11 cellular contexts compared by ENCODE assay signal in genomic region chr1:163874070-163874469, GRCh38.
DNase-seq lines count a peak whose midpoint lies in the region; ATAC-seq and TF ChIP-seq lines count a peak whose summit lies in the region.
"Had no signal": no experiment of that assay in that cellular context is flagged by ENCODE, and none has a peak within 500 bp of the region (broad histone marks: within the 10 kb centered on the region; RNA-seq: fewer than 3 reads in every experiment).

No MANE protein-coding gene starts in this region.

- H3K9me3 Mint-ChIP-seq in endothelial cell (ENCODE audit: unreplicated experiment) (no peaks in the 10 kb centered on the region), progenitor cell of endocrine pancreas (ENCODE audit: low read depth) (peaks cover 3% of the 10 kb centered on the region), immature natural killer cell (peaks cover 0 to 5% (median 3%) of the 10 kb centered on the region in 6 donors)

- H3K36me3 Mint-ChIP-seq in endothelial cell (ENCODE audit: low read depth, unreplicated experiment) (no peaks in the 10 kb centered on the region), progenitor cell of endocrine pancreas (ENCODE audit: insufficient read depth) (no peaks in the 10 kb centered on the region), immature natural killer cell (no peaks in the 10 kb centered on the region)
- H3K36me3 Mint-ChIP-seq: activated naive CD8-positive, alpha-beta T cell treated with anti-CD3 and anti-CD28 coated beads, Interleukin-2, amount 10 ng/mL, durations not matched to agents 7 days and 5 days had no signal

- H3K4me3 Mint-ChIP-seq in endothelial cell (ENCODE audit: unreplicated experiment) (no peak overlapping the region), progenitor cell of endocrine pancreas (ENCODE audit: low read depth) (no peak overlapping the region), immature natural killer cell (no peak overlapping the region)
- H3K4me3 Mint-ChIP-seq: activated naive CD8-positive, alpha-beta T cell treated with anti-CD3 and anti-CD28 coated beads, Interleukin-2, amount 10 ng/mL, durations not matched to agents 7 days and 5 days had no signal

- TF ChIP-seq CTCF in endothelial cell (IDR thresholded peaks at IDR 0.05; ENCODE audit: unreplicated experiment), result peak; percentile 61
- peak; percentile 41 for TF ChIP-seq CTCF in progenitor cell of endocrine pancreas (IDR thresholded peaks at IDR 0.05; ENCODE audit: unreplicated experiment)

- no peak for ATAC-seq in GM18907 (IDR thresholded peaks at IDR 0.05; ENCODE audit: unreplicated experiment)
- ATAC-seq: A549 had no signal

- H3K4me1 Mint-ChIP-seq in endothelial cell (ENCODE audit: unreplicated experiment), result peaks cover 24% of the 10 kb centered on the region
- H3K4me1 Mint-ChIP-seq in progenitor cell of endocrine pancreas (ENCODE audit: low read depth), result peaks cover 22% of the 10 kb centered on the region
- no peaks in the 10 kb centered on the region for H3K4me1 Mint-ChIP-seq in immature natural killer cell
- H3K4me1 Mint-ChIP-seq: activated naive CD8-positive, alpha-beta T cell treated with anti-CD3 and anti-CD28 coated beads, Interleukin-2, amount 10 ng/mL, durations not matched to agents 7 days and 5 days had no signal

- H3K27me3 Mint-ChIP-seq in endothelial cell (ENCODE audit: unreplicated experiment), result no peaks in the 10 kb centered on the region
- no peaks in the 10 kb centered on the region for H3K27me3 Mint-ChIP-seq in progenitor cell of endocrine pancreas
- H3K27me3 Mint-ChIP-seq in immature natural killer cell (ENCODE audit: low read depth in 3 of 3), result peaks cover 0 to 4% (median 1%) of the 10 kb centered on the region in 3 donors
- H3K27me3 Mint-ChIP-seq: activated naive CD8-positive, alpha-beta T cell treated with anti-CD3 and anti-CD28 coated beads, Interleukin-2, amount 10 ng/mL, durations not matched to agents 7 days and 5 days had no signal

- peak; percentile 48 for DNase-seq in NCI-H82 (lab: John Stamatoyannopoulos, UW)
- no peak for DNase-seq in NCI-H82 treated with DMSO at 0.1 percent for 48 hours (lab: John Stamatoyannopoulos, UW; ENCODE audit: unreplicated experiment)
- peak; percentile 33 for DNase-seq in NCI-H146 treated with DMSO at 0.1 percent for 48 hours (lab: John Stamatoyannopoulos, UW; ENCODE audit: unreplicated experiment)
- no peak for DNase-seq in endothelial cell (ENCODE audit: low spot score)
- DNase-seq in progenitor cell of endocrine pancreas (ENCODE audit: low spot score, unreplicated experiment), result no peak
- no peak for DNase-seq in COLO829 (ENCODE audit: low spot score)
- no peak for DNase-seq in immature natural killer cell
- DNase-seq: activated naive CD8-positive, alpha-beta T cell treated with anti-CD3 and anti-CD28 coated beads, Interleukin-2, amount 10 ng/mL, durations not matched to agents 7 days and 5 days; effector CD4-positive, alpha-beta T cell had no signal

- H3K27ac Mint-ChIP-seq in endothelial cell (ENCODE audit: unreplicated experiment) (no peak overlapping the region), progenitor cell of endocrine pancreas (no peak overlapping the region), immature natural killer cell (no peak overlapping the region)
- H3K27ac Mint-ChIP-seq: activated naive CD8-positive, alpha-beta T cell treated with anti-CD3 and anti-CD28 coated beads, Interleukin-2, amount 10 ng/mL, durations not matched to agents 7 days and 5 days had no signal

Comparison
In these comparisons a context has a peak if more than half of its experiments do, and no peak if none do; other contexts are left out.
1. DNase-seq: peak in NCI-H82 (single experiment) and NCI-H146 treated with DMSO at 0.1 percent for 48 hours (single experiment); none in NCI-H82 treated with DMSO at 0.1 percent for 48 hours (single experiment), endothelial cell (single experiment), progenitor cell of endocrine pancreas (single experiment), COLO829 (single experiment) and immature natural killer cell (0 of 3).